12 cellular contexts compared by ENCODE assay signal in the genomic region with DNA sequence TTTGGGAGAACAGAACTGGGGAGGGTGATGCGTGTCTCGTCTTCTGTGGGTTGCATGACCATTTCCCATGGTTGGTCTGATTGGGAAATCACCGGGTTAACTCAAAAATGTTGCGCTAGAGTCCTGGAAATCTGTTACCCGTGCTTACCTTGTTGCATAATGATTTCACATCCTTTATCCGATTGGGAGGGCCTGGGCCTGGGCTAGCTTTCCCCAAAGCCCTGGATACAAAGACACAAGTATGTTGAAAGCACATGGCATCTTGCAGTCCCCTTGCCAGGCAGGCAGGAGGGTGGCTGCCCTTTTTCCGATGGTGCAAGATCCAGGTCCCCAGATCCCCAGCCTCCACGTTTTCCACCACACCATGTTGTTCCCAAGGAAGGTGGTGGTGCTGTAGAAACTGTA. TPM values are rescaled to one million over a fixed set of nuclear protein-coding genes. Genes with fewer than 3 reads are reported as not detected.
DNase-seq lines count a peak whose midpoint lies in the region; ATAC-seq, FAIRE-seq and TF ChIP-seq lines count a peak whose summit lies in the region.
"Had no signal": no experiment of that assay in that cellular context is flagged by ENCODE, and none has a peak within 500 bp of the region (broad histone marks: within the 10 kb centered on the region; RNA-seq: fewer than 3 reads in every experiment).

No MANE protein-coding gene starts in this region.

- H3K9me3 Mint-ChIP-seq in activated CD4-positive, alpha-beta T cell treated with anti-CD3 and anti-CD28 coated beads, Interleukin-2, amount 10 ng/mL, durations not matched to agents 7 days and 5 days, result peaks cover 2% of the 10 kb centered on the region
- H3K9me3 Mint-ChIP-seq in progenitor cell of endocrine pancreas (ENCODE audit: low read depth), result no peaks in the 10 kb centered on the region

- CTCF ChIA-PET in activated CD4-positive, alpha-beta T cell treated with anti-CD3 and anti-CD28 coated beads, Interleukin-2, amount 10 ng/mL, durations not matched to agents 7 days and 5 days (lab: Charles Lee), result interaction anchor here (0.7 to 2.1 kb wide), 5 partner anchors 9 to 75 kb away, joined by 4 to 7 read pairs (median 6); no protein-coding TSS in a partner anchor

- peaks cover 54% of the 10 kb centered on the region for H3K4me1 Mint-ChIP-seq in activated CD4-positive, alpha-beta T cell treated with anti-CD3 and anti-CD28 coated beads, Interleukin-2, amount 10 ng/mL, durations not matched to agents 7 days and 5 days
- H3K4me1 Mint-ChIP-seq in T-helper 17 cell (peaks cover 38% of the 10 kb centered on the region), progenitor cell of endocrine pancreas (ENCODE audit: low read depth) (no peaks in the 10 kb centered on the region)

- H3K27me3 ChIP-seq in right cardiac atrium (ENCODE audit: control insufficient read depth, insufficient read depth), result no peaks in the 10 kb centered on the region
- H3K27me3 ChIP-seq in subcutaneous abdominal adipose tissue (ENCODE audit: control insufficient read depth in 5 of 5, insufficient read depth in 4 of 5, low read length in 5 of 5), result peaks cover 0 to 20% (median 5%) of the 10 kb centered on the region in 5 donors

- H3K9ac ChIP-seq in subcutaneous abdominal adipose tissue (ENCODE audit: low read length in 5 of 5), result peak overlapping the region in 3 of 5 donors; percentile 6 to 36 (median 21)
- H3K9ac ChIP-seq: SK-N-SH had no signal

- POLR2A ChIA-PET in activated CD4-positive, alpha-beta T cell treated with anti-CD3 and anti-CD28 coated beads, Interleukin-2, amount 10 ng/mL, durations not matched to agents 7 days and 5 days (lab: Charles Lee), result no interaction called here

- H3K27ac ChIP-seq in right cardiac atrium (ENCODE audit: low read length), result no peak overlapping the region
- H3K27ac ChIP-seq in subcutaneous abdominal adipose tissue (ENCODE audit: low read depth, low read length), result peak overlapping the region; percentile 54

- H3K9me3 ChIP-seq in T-helper 17 cell (ENCODE audit: control insufficient read depth, low read length, poor library complexity, severe bottlenecking), result no peaks in the 10 kb centered on the region
- no peaks in the 10 kb centered on the region for H3K9me3 ChIP-seq in right cardiac atrium (ENCODE audit: control insufficient read depth, low read length)
- H3K9me3 ChIP-seq in subcutaneous abdominal adipose tissue (ENCODE audit: control insufficient read depth in 5 of 5, low read length in 5 of 5), result no peaks in the 10 kb centered on the region
- H3K9me3 ChIP-seq: SK-N-SH had no signal

- H3K4me3 ChIP-seq in right cardiac atrium (ENCODE audit: low read length) (no peak overlapping the region), subcutaneous abdominal adipose tissue (ENCODE audit: low read depth in 1 of 5, low read length in 5 of 5) (peak overlapping the region; percentile 36 to 60 (median 36))

- TF ChIP-seq CTCF in progenitor cell of endocrine pancreas (IDR thresholded peaks at IDR 0.05; ENCODE audit: unreplicated experiment), result no peak

- ATAC-seq in T-helper 17 cell, result peak; percentile 17
- peak in 1 of 2 donors; percentile 23 for ATAC-seq in right cardiac atrium

- peak overlapping the region; percentile 73 for H3K4me3 Mint-ChIP-seq in activated CD4-positive, alpha-beta T cell treated with anti-CD3 and anti-CD28 coated beads, Interleukin-2, amount 10 ng/mL, durations not matched to agents 7 days and 5 days
- H3K4me3 Mint-ChIP-seq in T-helper 17 cell, result peak overlapping the region; percentile 93
- H3K4me3 Mint-ChIP-seq in progenitor cell of endocrine pancreas (ENCODE audit: low read depth), result no peak overlapping the region

- no peak for DNase-seq in activated CD4-positive, alpha-beta T cell treated with anti-CD3 and anti-CD28 coated beads, Interleukin-2, amount 10 ng/mL, durations not matched to agents 7 days and 5 days
- DNase-seq in activated CD4-positive, alpha-beta T cell treated with anti-CD3 and anti-CD28 coated beads for 1 hour, result no peak
- DNase-seq in T-helper 17 cell, result no peak
- peak in 2 of 3 donors; percentile 46 to 59 for DNase-seq in right cardiac atrium
- DNase-seq in progenitor cell of endocrine pancreas (ENCODE audit: low spot score, unreplicated experiment), result no peak
- DNase-seq in RCC 7860 (ENCODE audit: low spot score), result no peak
- no peak for DNase-seq in NCI-H128 (lab: John Stamatoyannopoulos, UW; ENCODE audit: unreplicated experiment)
- DNase-seq: ACHN, GOT3, SK-N-SH had no signal

- H3K4me1 ChIP-seq in right cardiac atrium (ENCODE audit: control insufficient read depth, insufficient read depth, low read length) (no peaks in the 10 kb centered on the region), subcutaneous abdominal adipose tissue (ENCODE audit: control insufficient read depth in 5 of 5, insufficient read depth in 5 of 5, low read length in 5 of 5) (peaks cover 9 to 62% (median 45%) of the 10 kb centered on the region in 5 donors)

- FAIRE-seq in RCC 7860 (lab: Jason Lieb, UNC), result no peak
- FAIRE-seq: keratinocyte had no signal

- peak overlapping the region; percentile 88 for H3K27ac Mint-ChIP-seq in activated CD4-positive, alpha-beta T cell treated with anti-CD3 and anti-CD28 coated beads, Interleukin-2, amount 10 ng/mL, durations not matched to agents 7 days and 5 days
- H3K27ac Mint-ChIP-seq in T-helper 17 cell (peak overlapping the region; percentile 90), progenitor cell of endocrine pancreas (no peak overlapping the region)

- intact Hi-C loops in right cardiac atrium (cut with DNase I), result no loop called here

- H3K36me3 ChIP-seq in subcutaneous abdominal adipose tissue (ENCODE audit: control insufficient read depth in 5 of 5, insufficient read depth in 5 of 5, low read length in 5 of 5), result peaks cover 0 to 10% (median 0%) of the 10 kb centered on the region in 5 donors

- H3K36me3 Mint-ChIP-seq in activated CD4-positive, alpha-beta T cell treated with anti-CD3 and anti-CD28 coated beads, Interleukin-2, amount 10 ng/mL, durations not matched to agents 7 days and 5 days (ENCODE audit: low read depth), result peaks cover 32% of the 10 kb centered on the region
- H3K36me3 Mint-ChIP-seq in T-helper 17 cell (ENCODE audit: low read depth) (peaks cover 3% of the 10 kb centered on the region), progenitor cell of endocrine pancreas (ENCODE audit: insufficient read depth) (no peaks in the 10 kb centered on the region)

- 60% methylated on average over 8 of the region's 8 CpGs for WGBS in right cardiac atrium

- H3K27me3 Mint-ChIP-seq in activated CD4-positive, alpha-beta T cell treated with anti-CD3 and anti-CD28 coated beads, Interleukin-2, amount 10 ng/mL, durations not matched to agents 7 days and 5 days, result peaks cover 8% of the 10 kb centered on the region
- H3K27me3 Mint-ChIP-seq in T-helper 17 cell (no peaks in the 10 kb centered on the region), progenitor cell of endocrine pancreas (no peaks in the 10 kb centered on the region)

RNA-seq across cellular contexts. Expression of a gene that starts 0.6 kb away (rescaled TPM):
- 10 to 100 TPM; 13.9 to 15.2 TPM for total RNA-seq in activated CD4-positive, alpha-beta T cell treated with anti-CD3 and anti-CD28 coated beads, Interleukin-2, amount 10 ng/mL, durations not matched to agents 7 days and 5 days
- total RNA-seq in T-helper 17 cell, result 10 to 100 TPM in 1 of 2 donors, 1 to 10 TPM in 1; 2.7 to 26.1 TPM
- 1 to 10 TPM; 1.0 to 1.7 (median 1.4) TPM for total RNA-seq in right cardiac atrium
- 0.61 TPM for polyA plus RNA-seq in right cardiac atrium
- 0.16 and 0.17 TPM in 2 replicates for total RNA-seq in progenitor cell of endocrine pancreas
- polyA plus RNA-seq: SK-N-SH had no signal

RNA-seq across cellular contexts. Expression of a gene that starts 14.8 kb away (rescaled TPM):
- total RNA-seq in activated CD4-positive, alpha-beta T cell treated with anti-CD3 and anti-CD28 coated beads, Interleukin-2, amount 10 ng/mL, durations not matched to agents 7 days and 5 days, result 10 to 100 TPM; 11.6 to 16.0 TPM
- total RNA-seq in T-helper 17 cell (10 to 100 TPM; 48.0 to 54.2 TPM), right cardiac atrium (10 to 100 TPM; 13.2 to 19.8 (median 17.6) TPM), progenitor cell of endocrine pancreas (32.4 and 32.5 TPM in 2 replicates)
- 16.8 TPM for polyA plus RNA-seq in right cardiac atrium

RNA-seq across cellular contexts. Expression of a gene that starts 54.1 kb away (rescaled TPM):
- total RNA-seq in activated CD4-positive, alpha-beta T cell treated with anti-CD3 and anti-CD28 coated beads, Interleukin-2, amount 10 ng/mL, durations not matched to agents 7 days and 5 days, result 100 to 1,000 TPM; 190 to 210 TPM
- total RNA-seq in T-helper 17 cell (100 to 1,000 TPM; 132 to 176 TPM), right cardiac atrium (10 to 100 TPM; 43.2 to 54.9 (median 49.6) TPM), progenitor cell of endocrine pancreas (120 and 132 TPM in 2 replicates)
- 42.8 TPM for polyA plus RNA-seq in right cardiac atrium

Comparison
In these comparisons a context has a peak if more than half of its experiments do, and no peak if none do; other contexts are left out.
1. DNase-seq: peak in right cardiac atrium (2 of 3); none in activated CD4-positive, alpha-beta T cell treated with anti-CD3 and anti-CD28 coated beads, Interleukin-2, amount 10 ng/mL, durations not matched to agents 7 days and 5 days (single experiment), activated CD4-positive, alpha-beta T cell treated with anti-CD3 and anti-CD28 coated beads for 1 hour (single experiment), T-helper 17 cell (0 of 3), progenitor cell of endocrine pancreas (single experiment), RCC 7860 (single experiment) and NCI-H128 (single experiment).